20 cellular contexts compared by ENCODE assay signal in genomic region chr3:27287052-27287451, GRCh38.
A peak's percentile ranks its signal among the peaks of the same experiment; 100 is the strongest.
DNase-seq lines count a peak whose midpoint lies in the region; ATAC-seq and TF ChIP-seq lines count a peak whose summit lies in the region.
"Had no signal": no experiment of that assay in that cellular context is flagged by ENCODE, and none has a peak within 500 bp of the region (broad histone marks: within the 10 kb centered on the region; RNA-seq: fewer than 3 reads in every experiment).

No MANE protein-coding gene starts in this region.

- H3K9ac ChIP-seq in H9 (ENCODE audit: extremely low read depth, insufficient read length, low read length) (no peak overlapping the region), endodermal cell (ENCODE audit: extremely low read depth, low read length, poor library complexity, severe bottlenecking) (no peak overlapping the region)
- H3K9ac ChIP-seq: BLaER1 treated with 17β-estradiol and CSF1 and Interleukin-3, amounts not matched to agents 10 nM and 100 nM; GM23248 had no signal

- peak; percentile 62 for DNase-seq in GM23338 (ENCODE audit: low spot score)
- no peak for DNase-seq in H9
- peak; percentile 56 for DNase-seq in endodermal cell
- DNase-seq in NCI-H187 (lab: John Stamatoyannopoulos, UW), result no peak
- DNase-seq in activated CD8-positive, alpha-beta T cell treated with anti-CD3 and anti-CD28 coated beads, Interleukin-2, amount 10 ng/mL, durations not matched to agents 7 days and 5 days, result no peak
- DNase-seq in medulla oblongata (ENCODE audit: extremely low spot score), result no peak
- DNase-seq: 8988T; ACHN; AML-193; BE2C; Calu3; CD4-positive, alpha-beta memory T cell; COR-L47; DMS53; DMS79 treated with DMSO at 0.1 percent for 48 hours; GM23248 had no signal

- ATAC-seq in GM23338, result peak; percentile 50; the same call in 2 of the 3 replicates
- ATAC-seq in activated CD8-positive, alpha-beta T cell treated with anti-CD3 and anti-CD28 coated beads, Interleukin-2, amount 10 ng/mL, durations not matched to agents 7 days and 5 days, result no peak
- ATAC-seq: A549, HCT116 had no signal

- H3K36me3 Mint-ChIP-seq in GM23338 (ENCODE audit: low read depth), result no peaks in the 10 kb centered on the region
- no peaks in the 10 kb centered on the region for H3K36me3 Mint-ChIP-seq in H9 (ENCODE audit: insufficient read depth in 1 of 3, low read depth in 3 of 3)
- no peaks in the 10 kb centered on the region for H3K36me3 Mint-ChIP-seq in endodermal cell (ENCODE audit: low read depth)
- H3K36me3 Mint-ChIP-seq in activated CD8-positive, alpha-beta T cell treated with anti-CD3 and anti-CD28 coated beads, Interleukin-2, amount 10 ng/mL, durations not matched to agents 7 days and 5 days (ENCODE audit: low read depth), result peaks cover 2% of the 10 kb centered on the region
- H3K36me3 Mint-ChIP-seq: CD14-positive monocyte; CD4-positive, alpha-beta memory T cell had no signal

- no peak overlapping the region for H3K23ac ChIP-seq in H9 (ENCODE audit: insufficient read length, low read depth, low read length)

- H4K8ac ChIP-seq in H9 (replicated peaks; ENCODE audit: insufficient read length, low read depth, low read length), result no peak overlapping the region

- no peak overlapping the region for H3K4ac ChIP-seq in H9 (ENCODE audit: low read depth, low read length)

- no peak overlapping the region for H2AK5ac ChIP-seq in H9 (ENCODE audit: insufficient read length, low read length)

- no peak overlapping the region for H2BK15ac ChIP-seq in H9 (ENCODE audit: low read depth, low read length)

- no peak overlapping the region for H3K18ac ChIP-seq in H9 (ENCODE audit: insufficient read length, low read depth, low read length)

- H4K5ac ChIP-seq in H9 (ENCODE audit: insufficient read length, low read depth, low read length), result no peak overlapping the region

- no peaks in the 10 kb centered on the region for H3K36me3 ChIP-seq in GM23338 (ENCODE audit: insufficient read depth)
- H3K36me3 ChIP-seq in endodermal cell (ENCODE audit: control insufficient read depth, insufficient read depth, low read length), result no peaks in the 10 kb centered on the region
- H3K36me3 ChIP-seq: BE2C had no signal

- H3F3A ChIP-seq in GM23338 (replicated peaks; ENCODE audit: low read depth), result no peaks in the 10 kb centered on the region

- no peaks in the 10 kb centered on the region for H3K27me3 ChIP-seq in GM23338 (ENCODE audit: insufficient read depth)
- H3K27me3 ChIP-seq in H9 (ENCODE audit: insufficient read depth, low read length), result no peaks in the 10 kb centered on the region
- H3K27me3 ChIP-seq in endodermal cell (ENCODE audit: control insufficient read depth, insufficient read depth, low read length, poor library complexity, severe bottlenecking), result no peaks in the 10 kb centered on the region
- H3K27me3 ChIP-seq: BE2C; BLaER1 treated with 17β-estradiol and CSF1 and Interleukin-3, amounts not matched to agents 10 nM and 100 nM had no signal

- no peaks in the 10 kb centered on the region for H3K79me1 ChIP-seq in H9 (ENCODE audit: insufficient read depth, low read depth, low read length, poor library complexity, severe bottlenecking)

- H3K56ac ChIP-seq in H9 (ENCODE audit: insufficient read length, low read depth, low read length), result no peak overlapping the region

- H3T11ph ChIP-seq in H9 (ENCODE audit: low read length), result no peak overlapping the region

- no peak overlapping the region for H2BK5ac ChIP-seq in H9 (ENCODE audit: insufficient read length, low read length)

- no peak overlapping the region for H2AFZ ChIP-seq in GM23338
- H2AFZ ChIP-seq in H9 (ENCODE audit: low read length), result no peak overlapping the region
- H2AFZ ChIP-seq: GM23248 had no signal

- POLR2A ChIA-PET in activated CD8-positive, alpha-beta T cell treated with anti-CD3 and anti-CD28 coated beads, Interleukin-2, amount 10 ng/mL, durations not matched to agents 7 days and 5 days (lab: Charles Lee), result no interaction called here

- no peak overlapping the region for H2BK12ac ChIP-seq in H9 (ENCODE audit: insufficient read length, low read depth, low read length)

- H3K27ac ChIP-seq in GM23338 (ENCODE audit: low read depth) (no peak overlapping the region), H9 (ENCODE audit: insufficient read length, low read depth, low read length) (no peak overlapping the region), endodermal cell (ENCODE audit: low read depth, low read length) (no peak overlapping the region)
- H3K27ac ChIP-seq: A549; BLaER1 treated with 17β-estradiol and CSF1 and Interleukin-3, amounts not matched to agents 10 nM and 100 nM; GM23248 had no signal

- no peaks in the 10 kb centered on the region for H3K9me2 ChIP-seq in GM23338 (ENCODE audit: insufficient read depth)

- H4K20me1 ChIP-seq in GM23338 (replicated peaks; ENCODE audit: insufficient read depth) (no peaks in the 10 kb centered on the region), H9 (ENCODE audit: control insufficient read depth, insufficient read depth, insufficient read length) (no peaks in the 10 kb centered on the region)
- H4K20me1 ChIP-seq: BLaER1 treated with 17β-estradiol and CSF1 and Interleukin-3, amounts not matched to agents 10 nM and 100 nM had no signal

- H3K9me3 Mint-ChIP-seq in GM23338 (no peaks in the 10 kb centered on the region), H9 (no peaks in the 10 kb centered on the region), endodermal cell (no peaks in the 10 kb centered on the region)
- no peaks in the 10 kb centered on the region for H3K9me3 Mint-ChIP-seq in activated CD8-positive, alpha-beta T cell treated with anti-CD3 and anti-CD28 coated beads, Interleukin-2, amount 10 ng/mL, durations not matched to agents 7 days and 5 days (ENCODE audit: insufficient read depth)
- H3K9me3 Mint-ChIP-seq: CD4-positive, alpha-beta memory T cell had no signal

- no peaks in the 10 kb centered on the region for H3K27me3 Mint-ChIP-seq in GM23338 (ENCODE audit: insufficient read depth, low read depth, poor library complexity)
- no peaks in the 10 kb centered on the region for H3K27me3 Mint-ChIP-seq in H9 (ENCODE audit: low read depth)
- H3K27me3 Mint-ChIP-seq in endodermal cell (ENCODE audit: insufficient read depth), result no peaks in the 10 kb centered on the region
- H3K27me3 Mint-ChIP-seq in activated CD8-positive, alpha-beta T cell treated with anti-CD3 and anti-CD28 coated beads, Interleukin-2, amount 10 ng/mL, durations not matched to agents 7 days and 5 days (ENCODE audit: low read depth), result no peaks in the 10 kb centered on the region
- H3K27me3 Mint-ChIP-seq: CD4-positive, alpha-beta memory T cell had no signal

- H3K4me2 ChIP-seq in GM23338 (no peak overlapping the region), H9 (ENCODE audit: insufficient read depth, insufficient read length, low read length) (no peak overlapping the region)
- H3K4me2 ChIP-seq: A549; BLaER1 treated with 17β-estradiol and CSF1 and Interleukin-3, amounts not matched to agents 10 nM and 100 nM had no signal

- H3K4me1 ChIP-seq in GM23338 (ENCODE audit: insufficient read depth), result no peaks in the 10 kb centered on the region
- no peaks in the 10 kb centered on the region for H3K4me1 ChIP-seq in H9 (ENCODE audit: insufficient read depth, low read length)
- H3K4me1 ChIP-seq in endodermal cell (ENCODE audit: control insufficient read depth, insufficient read depth, low read length), result no peaks in the 10 kb centered on the region
- H3K4me1 ChIP-seq: A549, BE2C had no signal

- H4K91ac ChIP-seq in H9 (ENCODE audit: insufficient read length, low read depth, low read length), result no peak overlapping the region

- no peaks in the 10 kb centered on the region for H3K79me2 ChIP-seq in GM23338 (replicated peaks; ENCODE audit: insufficient read depth)
- no peaks in the 10 kb centered on the region for H3K79me2 ChIP-seq in H9 (ENCODE audit: insufficient read depth, low read length)

- H3K4me3 ChIP-seq in GM23338, result no peak overlapping the region
- no peak overlapping the region for H3K4me3 ChIP-seq in endodermal cell (ENCODE audit: low read length)
- H3K4me3 ChIP-seq: A549; BLaER1 treated with 17β-estradiol and CSF1 and Interleukin-3, amounts not matched to agents 10 nM and 100 nM; GM23248 had no signal

- H2BK120ac ChIP-seq in H9 (ENCODE audit: low read depth, low read length, poor library complexity, severe bottlenecking), result no peak overlapping the region

- H3K4me1 Mint-ChIP-seq in GM23338 (peaks cover 9% of the 10 kb centered on the region; the same call in 1 of the 3 replicates), H9 (peaks cover 2 to 3% of the 10 kb centered on the region in 2 experiments; a peak in 2 of 4 replicates), endodermal cell (no peaks in the 10 kb centered on the region)
- H3K4me1 Mint-ChIP-seq in activated CD8-positive, alpha-beta T cell treated with anti-CD3 and anti-CD28 coated beads, Interleukin-2, amount 10 ng/mL, durations not matched to agents 7 days and 5 days (ENCODE audit: low read depth), result no peaks in the 10 kb centered on the region
- H3K4me1 Mint-ChIP-seq: CD14-positive monocyte; CD4-positive, alpha-beta memory T cell had no signal

- no peaks in the 10 kb centered on the region for H3K23me2 ChIP-seq in H9 (ENCODE audit: insufficient read length, low read depth, low read length, poor library complexity, severe bottlenecking)

- no peaks in the 10 kb centered on the region for H3K9me3 ChIP-seq in H9 (ENCODE audit: control insufficient read depth, low read depth, low read length)
- H3K9me3 ChIP-seq in endodermal cell (ENCODE audit: control insufficient read depth, low read length), result no peaks in the 10 kb centered on the region
- H3K9me3 ChIP-seq: A549; BE2C; BLaER1 treated with 17β-estradiol and CSF1 and Interleukin-3, amounts not matched to agents 10 nM and 100 nM had no signal

- peak; percentile 21 to 31; a peak in 3 of 4 replicates for TF ChIP-seq CTCF in GM23338 (conservative IDR thresholded peaks at IDR 0.05; ENCODE audit: low read depth in 2 of 2)
- TF ChIP-seq CTCF in H9 (conservative IDR thresholded peaks at IDR 0.05), result peak; percentile 46
- peak; percentile 47 for TF ChIP-seq CTCF in endodermal cell (conservative IDR thresholded peaks at IDR 0.05)

- H2BK20ac ChIP-seq in H9 (ENCODE audit: low read depth, low read length, poor library complexity, severe bottlenecking), result no peak overlapping the region

- WGBS in H9 (ENCODE audit: extremely low coverage, insufficient read length, low lambda C conversion rate), result no CpG with 5 or more reads among the region's 2 CpGs
- WGBS in endodermal cell (ENCODE audit: insufficient coverage in 1 of 2, insufficient read length in 1 of 2), 2 experiments, result 96% methylated on average over 2 of the region's 2 CpGs; no CpG with 5 or more reads in 1 of the 2 experiments

- H3K14ac ChIP-seq in H9 (ENCODE audit: insufficient read depth, low read length), result no peak overlapping the region

- H3K4me3 Mint-ChIP-seq in GM23338 (no peak overlapping the region), H9 (no peak overlapping the region), endodermal cell (no peak overlapping the region)
- H3K4me3 Mint-ChIP-seq in activated CD8-positive, alpha-beta T cell treated with anti-CD3 and anti-CD28 coated beads, Interleukin-2, amount 10 ng/mL, durations not matched to agents 7 days and 5 days, result no peak overlapping the region
- H3K4me3 Mint-ChIP-seq: CD14-positive monocyte; CD4-positive, alpha-beta memory T cell had no signal

- H3K27ac Mint-ChIP-seq in GM23338 (no peak overlapping the region), H9 (no peak overlapping the region), endodermal cell (no peak overlapping the region)
- no peak overlapping the region for H3K27ac Mint-ChIP-seq in activated CD8-positive, alpha-beta T cell treated with anti-CD3 and anti-CD28 coated beads, Interleukin-2, amount 10 ng/mL, durations not matched to agents 7 days and 5 days
- H3K27ac Mint-ChIP-seq: CD4-positive, alpha-beta memory T cell had no signal

- CTCF ChIA-PET in activated CD8-positive, alpha-beta T cell treated with anti-CD3 and anti-CD28 coated beads, Interleukin-2, amount 10 ng/mL, durations not matched to agents 7 days and 5 days (lab: Charles Lee), result no interaction called here

Comparison
In these comparisons a context has a peak if more than half of its experiments do, and no peak if none do; other contexts are left out.
1. DNase-seq: peak in GM23338 (single experiment) and endodermal cell (single experiment); none in H9 (single experiment), NCI-H187 (0 of 2), activated CD8-positive, alpha-beta T cell treated with anti-CD3 and anti-CD28 coated beads, Interleukin-2, amount 10 ng/mL, durations not matched to agents 7 days and 5 days (single experiment) and medulla oblongata (single experiment).
2. Peak in every context shown above with its lines, with median percentiles within 50 percentile points of each other: CTCF ChIP-seq.